ENCODE assay signal across 17 cellular contexts in the genomic region with DNA sequence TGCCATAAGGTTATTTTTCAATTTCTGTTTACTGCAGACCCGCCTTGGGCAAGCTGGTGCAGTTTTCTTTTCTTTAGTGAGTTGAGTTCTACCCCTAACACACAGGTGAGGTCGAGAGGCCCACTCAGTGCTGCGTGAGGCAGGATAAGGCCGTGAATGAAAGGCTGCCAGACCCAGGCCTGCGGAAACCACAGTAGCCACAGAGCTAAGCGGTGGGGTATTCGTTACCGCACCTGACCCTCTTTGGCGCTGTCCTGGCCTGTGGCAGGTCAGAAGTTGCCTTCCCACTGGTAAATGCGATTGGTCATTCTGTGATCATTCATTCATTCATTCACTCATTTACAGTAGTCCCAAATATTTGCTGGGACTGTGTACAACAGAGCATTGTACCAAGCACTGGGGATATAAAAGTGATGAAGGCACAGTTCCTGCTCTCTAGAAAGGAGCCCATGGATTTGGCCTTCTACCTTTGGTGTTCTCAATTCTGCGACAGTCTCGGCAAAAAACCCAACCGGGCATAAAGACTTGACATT.
DNase-seq lines count a peak whose midpoint lies in the region; ATAC-seq, FAIRE-seq and TF ChIP-seq lines count a peak whose summit lies in the region.
"Had no signal": no experiment of that assay in that cellular context is flagged by ENCODE, and none has a peak within 500 bp of the region (broad histone marks: within the 10 kb centered on the region; RNA-seq: fewer than 3 reads in every experiment).

No MANE protein-coding gene starts in this region.

- peaks cover 52 to 76% (median 66%) of the 10 kb centered on the region in 10 experiments for H3K4me1 ChIP-seq in BLaER1 treated with 17β-estradiol and CSF1 and Interleukin-3, amounts not matched to agents 10 nM and 100 nM
- H3K4me1 ChIP-seq in GM12878 (ENCODE audit: control insufficient read depth, insufficient read depth, low read length): peaks cover 40% of the 10 kb centered on the region
- no peaks in the 10 kb centered on the region for H3K4me1 ChIP-seq in vagina
- H3K4me1 ChIP-seq: A549 had no signal

- H3K9me3 ChIP-seq in BLaER1 treated with 17β-estradiol and CSF1 and Interleukin-3, amounts not matched to agents 10 nM and 100 nM (replicated peaks in 1 of 11): no peaks in the 10 kb centered on the region; a peak in 1 of 22 replicates
- H3K9me3 ChIP-seq in GM12878 (replicated peaks; ENCODE audit: control insufficient read depth, insufficient read depth, low read length) (no peaks in the 10 kb centered on the region), vagina (no peaks in the 10 kb centered on the region)
- H3K9me3 ChIP-seq: A549 had no signal

- H3K4me2 ChIP-seq in BLaER1 treated with 17β-estradiol and CSF1 and Interleukin-3, amounts not matched to agents 10 nM and 100 nM: peak overlapping the region; percentile 65 to 90 (median 84)
- H3K4me2 ChIP-seq in GM12878 (ENCODE audit: control insufficient read depth, insufficient read depth): no peak overlapping the region
- H3K4me2 ChIP-seq: A549 had no signal

- ATAC-seq in GM12878 (no peak), HG03175 (IDR thresholded peaks at IDR 0.05; ENCODE audit: unreplicated experiment) (no peak)
- no peak for ATAC-seq in stimulated activated memory B cell treated with anti-CD40 and anti-IgM and Interleukin-4, amounts not matched to agents 10 μg/mL and 1 μg/mL and 100 μg/mL, for 72 hours
- ATAC-seq: A549, HCT116 had no signal

- FAIRE-seq in GM12892 (lab: Jason Lieb, UNC) (peak; percentile 21), GM12878 (lab: Jason Lieb, UNC) (no peak)
- FAIRE-seq: A549, H54 had no signal

- SMC1A ChIA-PET in GM12878 (lab: Charles Lee; ENCODE audit: uncharacterized antibody, unreplicated experiment): interaction anchor here (1.2 kb wide), 2 partner anchors 19 to 82 kb away, joined by 3 to 4 read pairs; no protein-coding TSS in a partner anchor

- POLR2A ChIA-PET in GM12878 (lab: Charles Lee): no interaction called here

- no peak for TF ChIP-seq RAD21 in GM12878 (IDR thresholded peaks at IDR 0.05; ENCODE audit: insufficient read depth, low read depth, low read length)

- H2AFZ ChIP-seq in GM12878 (ENCODE audit: control insufficient read depth, low read depth, low read length): no peak overlapping the region; the same call in 1 of the 2 replicates
- H2AFZ ChIP-seq: GM23248 had no signal

- no peak for DNase-seq in GM12892 (ENCODE audit: insufficient read length)
- no peak for DNase-seq in GM12878 (ENCODE audit: low read depth, low spot score)
- no peak for DNase-seq in vagina (ENCODE audit: extremely low spot score in 2 of 2)
- no peak for DNase-seq in kidney glomerular epithelial cell (lab: John Stamatoyannopoulos, UW)
- DNase-seq: Calu3; CD4-positive, alpha-beta T cell; DMS 273 treated with DMSO at 0.1 percent for 48 hours; DMS79 treated with DMSO at 0.1 percent for 48 hours; GDM1; GM23248; KG1 had no signal

- H3K4me1 Mint-ChIP-seq in stimulated activated memory B cell treated with anti-CD40 and anti-IgM and Interleukin-4, amounts not matched to agents 10 μg/mL and 1 μg/mL and 100 μg/mL, for 72 hours: peaks cover 52% of the 10 kb centered on the region

- no peaks in the 10 kb centered on the region for H3K9me3 Mint-ChIP-seq in stimulated activated memory B cell treated with anti-CD40 and anti-IgM and Interleukin-4, amounts not matched to agents 10 μg/mL and 1 μg/mL and 100 μg/mL, for 72 hours
- H3K9me3 Mint-ChIP-seq: CD4-positive, alpha-beta T cell had no signal

- H3K27ac ChIP-seq in BLaER1 treated with 17β-estradiol and CSF1 and Interleukin-3, amounts not matched to agents 10 nM and 100 nM: no peak overlapping the region
- peak overlapping the region; percentile 16; the same call in 1 of the 2 replicates for H3K27ac ChIP-seq in GM12878 (ENCODE audit: control insufficient read depth, insufficient read depth)
- no peak overlapping the region for H3K27ac ChIP-seq in vagina
- H3K27ac ChIP-seq: A549, GM23248 had no signal

- H3K27me3 Mint-ChIP-seq in stimulated activated memory B cell treated with anti-CD40 and anti-IgM and Interleukin-4, amounts not matched to agents 10 μg/mL and 1 μg/mL and 100 μg/mL, for 72 hours: no peaks in the 10 kb centered on the region
- H3K27me3 Mint-ChIP-seq: CD4-positive, alpha-beta T cell had no signal

- TF ChIP-seq EP300 in GM12878 (IDR thresholded peaks at IDR 0.05; ENCODE audit: borderline replicate concordance in 1 of 2, control insufficient read depth in 1 of 2, low read depth in 2 of 2, low read length in 2 of 2): no peak

- no peak for TF ChIP-seq POLR2A in GM12892 (IDR thresholded peaks at IDR 0.05; ENCODE audit: low read depth, low read length)
- TF ChIP-seq POLR2A in GM12878 (IDR thresholded peaks at IDR 0.05; ENCODE audit: low read depth, low read length): no peak
- TF ChIP-seq POLR2A in vagina (IDR thresholded peaks at IDR 0.05): no peak

- TF ChIP-seq CTCF in GM12878 (IDR thresholded peaks at IDR 0.05 in 2 of 3, conservative IDR thresholded peaks at IDR 0.05 in 1 of 3; ENCODE audit: control insufficient read depth in 2 of 3, extremely low read depth in 1 of 3, insufficient read depth in 1 of 3, low read depth in 3 of 3, low read length in 3 of 3) (no peak), vagina (IDR thresholded peaks at IDR 0.05) (no peak)

- peak overlapping the region in 2 of 11 experiments; percentile 5 to 7; a peak in 1 of 22 replicates for H3K9ac ChIP-seq in BLaER1 treated with 17β-estradiol and CSF1 and Interleukin-3, amounts not matched to agents 10 nM and 100 nM
- H3K9ac ChIP-seq in GM12878 (ENCODE audit: control insufficient read depth, insufficient read depth, low read length): 0 out of 2 replicates have a peak overlapping the region, but pooled peaks have one; percentile 17
- H3K9ac ChIP-seq: GM23248 had no signal

- peaks cover 0 to 15% (median 0%) of the 10 kb centered on the region in 11 experiments; a peak in 7 of 22 replicates for H4K20me1 ChIP-seq in BLaER1 treated with 17β-estradiol and CSF1 and Interleukin-3, amounts not matched to agents 10 nM and 100 nM
- no peaks in the 10 kb centered on the region for H4K20me1 ChIP-seq in GM12878 (ENCODE audit: control insufficient read depth, insufficient read depth)

- RAD21 ChIA-PET in GM12878 (lab: Charles Lee; ENCODE audit: unreplicated experiment): no interaction called here

- in situ Hi-C loops in GM12878 (cut with MboI): loop anchor here (10.0 to 25.0 kb wide), 3 partner anchors 411 to 1311 kb away; partner anchors contain the start of genes FAM43A, PPP1R2 and UBXN7

- BruUV-seq in GM12878 (replicated peaks; lab: Mats Ljungman, UMichigan): no TSS peak

- no peak overlapping the region for H3K4me3 ChIP-seq in BLaER1 treated with 17β-estradiol and CSF1 and Interleukin-3, amounts not matched to agents 10 nM and 100 nM
- no peak overlapping the region for H3K4me3 ChIP-seq in GM12878
- H3K4me3 ChIP-seq in vagina: no peak overlapping the region
- H3K4me3 ChIP-seq: A549, GM23248 had no signal

- CTCF ChIA-PET in GM12878 (lab: Yijun Ruan, JAX): no interaction called here

- no peaks in the 10 kb centered on the region for H3K36me3 Mint-ChIP-seq in stimulated activated memory B cell treated with anti-CD40 and anti-IgM and Interleukin-4, amounts not matched to agents 10 μg/mL and 1 μg/mL and 100 μg/mL, for 72 hours

- H3K27ac Mint-ChIP-seq in stimulated activated memory B cell treated with anti-CD40 and anti-IgM and Interleukin-4, amounts not matched to agents 10 μg/mL and 1 μg/mL and 100 μg/mL, for 72 hours: peak overlapping the region; percentile 93
- H3K27ac Mint-ChIP-seq: CD4-positive, alpha-beta T cell had no signal

- H3K79me2 ChIP-seq in GM12878 (ENCODE audit: control insufficient read depth, insufficient read depth, low read length): peaks cover 14% of the 10 kb centered on the region

- no peaks in the 10 kb centered on the region for H3K36me3 ChIP-seq in BLaER1 treated with 17β-estradiol and CSF1 and Interleukin-3, amounts not matched to agents 10 nM and 100 nM
- H3K36me3 ChIP-seq in GM12878 (ENCODE audit: control insufficient read depth in 2 of 2, insufficient read depth in 2 of 2, low read length in 1 of 2) (no peaks in the 10 kb centered on the region), vagina (no peaks in the 10 kb centered on the region)

- intact Hi-C loops in GM12878 (cut with micrococcal nuclease; ENCODE audit: unreplicated experiment) (no loop called here), vagina (cut with DNase I) (no loop called here)

- H3K27me3 ChIP-seq in BLaER1 treated with 17β-estradiol and CSF1 and Interleukin-3, amounts not matched to agents 10 nM and 100 nM: peaks cover 0 to 11% (median 0%) of the 10 kb centered on the region in 11 experiments; a peak in 2 of 22 replicates
- H3K27me3 ChIP-seq in GM12878 (replicated peaks in 1 of 2; ENCODE audit: control insufficient read depth in 2 of 2, insufficient read depth in 2 of 2, low read length in 1 of 2) (no peaks in the 10 kb centered on the region), vagina (no peaks in the 10 kb centered on the region)

- 95% methylated on average over 13 of the region's 13 CpGs for WGBS in GM12878 (ENCODE audit: insufficient coverage, insufficient replicate concordance, low lambda C conversion rate, missing lambda C conversion rate)

- no peak overlapping the region for H3K4me3 Mint-ChIP-seq in stimulated activated memory B cell treated with anti-CD40 and anti-IgM and Interleukin-4, amounts not matched to agents 10 μg/mL and 1 μg/mL and 100 μg/mL, for 72 hours
- H3K4me3 Mint-ChIP-seq: CD4-positive, alpha-beta T cell had no signal

TF ChIP-seq in GM12878, 131 proteins besides CTCF, POLR2A, EP300 and RAD21 (continues in another document):
- TF ChIP-seq SRF (IDR thresholded peaks at IDR 0.05; ENCODE audit: low read depth in 2 of 2, low read length in 2 of 2) (no peak), GATAD2B (conservative IDR thresholded peaks at IDR 0.05; ENCODE audit: low read depth) (no peak), ZNF24 (IDR thresholded peaks at IDR 0.05) (peak; percentile 72), EZH2 (IDR thresholded peaks at IDR 0.05; ENCODE audit: borderline replicate concordance, control insufficient read depth, low read depth, low read length) (no peak), SIX5 (IDR thresholded peaks at IDR 0.05; ENCODE audit: low read depth, low read length, severe bottlenecking) (no peak), CBFB (IDR thresholded peaks at IDR 0.05; ENCODE audit: low read depth) (peak; percentile 79; the same call in 1 of the 2 replicates), TCF7 (IDR thresholded peaks at IDR 0.05; ENCODE audit: borderline replicate concordance) (no peak), RUNX3 (IDR thresholded peaks at IDR 0.05; ENCODE audit: low read length) (peak; percentile 96), FOXM1 (IDR thresholded peaks at IDR 0.05; ENCODE audit: low read depth, low read length) (no peak)
- TF ChIP-seq, protein P1, sequence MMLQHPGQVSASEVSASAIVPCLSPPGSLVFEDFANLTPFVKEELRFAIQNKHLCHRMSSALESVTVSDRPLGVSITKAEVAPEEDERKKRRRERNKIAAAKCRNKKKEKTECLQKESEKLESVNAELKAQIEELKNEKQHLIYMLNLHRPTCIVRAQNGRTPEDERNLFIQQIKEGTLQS (IDR thresholded peaks at IDR 0.05; ENCODE audit: borderline replicate concordance, extremely low read depth, low read depth, low read length): no peak
